1 cellular context compared by ENCODE assay signal in genomic region chr9:137544176-137544755, GRCh38.
TF ChIP-seq lines count a peak whose summit lies in the region.

No MANE protein-coding gene starts in this region.

TF ChIP-seq in IMR-90, 13 proteins besides CTCF, POLR2A, EP300 and RAD21 (continued from another document):
- TF ChIP-seq, protein P1, sequence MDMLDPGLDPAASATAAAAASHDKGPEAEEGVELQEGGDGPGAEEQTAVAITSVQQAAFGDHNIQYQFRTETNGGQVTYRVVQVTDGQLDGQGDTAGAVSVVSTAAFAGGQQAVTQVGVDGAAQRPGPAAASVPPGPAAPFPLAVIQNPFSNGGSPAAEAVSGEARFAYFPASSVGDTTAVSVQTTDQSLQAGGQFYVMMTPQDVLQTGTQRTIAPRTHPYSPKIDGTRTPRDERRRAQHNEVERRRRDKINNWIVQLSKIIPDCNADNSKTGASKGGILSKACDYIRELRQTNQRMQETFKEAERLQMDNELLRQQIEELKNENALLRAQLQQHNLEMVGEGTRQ (IDR thresholded peaks at IDR 0.05; ENCODE audit: low read depth, low read length): no peak
- TF ChIP-seq RFX5 (IDR thresholded peaks at IDR 0.05; ENCODE audit: low read depth, low read length) (no peak), MAZ (IDR thresholded peaks at IDR 0.05; ENCODE audit: borderline replicate concordance, low read depth, low read length) (no peak), FOS (IDR thresholded peaks at IDR 0.05; ENCODE audit: low read depth, low read length) (no peak), BHLHE40 (IDR thresholded peaks at IDR 0.05; ENCODE audit: low read depth, low read length) (no peak)
